8 cellular contexts compared by ENCODE assay signal in genomic region chr10:124091646-124092269, GRCh38. TPM values are rescaled to one million over a fixed set of nuclear protein-coding genes. Genes with fewer than 3 reads are reported as not detected.
DNase-seq lines count a peak whose midpoint lies in the region; ATAC-seq and TF ChIP-seq lines count a peak whose summit lies in the region.

No MANE protein-coding gene starts in this region.

- H3K4me3 ChIP-seq in SJCRH30: peak overlapping the region; percentile 54
- peak overlapping the region; percentile 36 for H3K4me3 ChIP-seq in fibroblast of pulmonary artery (replicated peaks; ENCODE audit: low read depth, low read length)

- DNase-seq in SJCRH30 (no peak), fibroblast of pulmonary artery (ENCODE audit: low read depth) (no peak), neural crest cell (ENCODE audit: low read depth, low spot score) (peak; percentile 12), UCSD-AML1 (lab: John Stamatoyannopoulos, UW; ENCODE audit: unreplicated experiment) (no peak), GM19238 (ENCODE audit: insufficient read length, low spot score) (no peak), NCI-H1105 (lab: John Stamatoyannopoulos, UW) (no peak)

- H3K4me1 Mint-ChIP-seq in neural crest cell: peaks cover 9% of the 10 kb centered on the region

- no peak for TF ChIP-seq CTCF in fibroblast of pulmonary artery (IDR thresholded peaks at IDR 0.05; ENCODE audit: low read length, missing control alignments)
- TF ChIP-seq CTCF in neural crest cell (conservative IDR thresholded peaks at IDR 0.05): no peak

- H3K27ac Mint-ChIP-seq in neural crest cell (ENCODE audit: unreplicated experiment): no peak overlapping the region

- no peaks in the 10 kb centered on the region for H3K9me3 Mint-ChIP-seq in neural crest cell

- peaks cover 24% of the 10 kb centered on the region for H3K27me3 ChIP-seq in SJCRH30

- peak overlapping the region; percentile 52 for H3K9ac ChIP-seq in ES-I3 (ENCODE audit: low read depth, low read length)

- H3K4me1 ChIP-seq in ES-I3 (ENCODE audit: insufficient read depth, low read length) (no peaks in the 10 kb centered on the region; the same call in 1 of the 2 replicates), SJCRH30 (no peaks in the 10 kb centered on the region)

- peaks cover 88% of the 10 kb centered on the region for H3K27me3 Mint-ChIP-seq in neural crest cell (ENCODE audit: low read depth)

- no peak overlapping the region for H3K27ac ChIP-seq in SJCRH30

- ATAC-seq in HG02610 (IDR thresholded peaks at IDR 0.05; ENCODE audit: unreplicated experiment): no peak

- H3K36me3 Mint-ChIP-seq in neural crest cell (ENCODE audit: low read depth): no peaks in the 10 kb centered on the region

- no peaks in the 10 kb centered on the region for H3K9me3 ChIP-seq in ES-I3 (ENCODE audit: control insufficient read depth, insufficient read depth, low read length)
- H3K9me3 ChIP-seq in SJCRH30 (replicated peaks): no peaks in the 10 kb centered on the region

- peak overlapping the region; percentile 85 for H3K4me3 Mint-ChIP-seq in neural crest cell

- H3K36me3 ChIP-seq in ES-I3 (ENCODE audit: insufficient read depth, low read length): no peaks in the 10 kb centered on the region
- no peaks in the 10 kb centered on the region for H3K36me3 ChIP-seq in SJCRH30

RNA-seq across cellular contexts. Expression of gene CHST15, which starts 1.6 kb away (rescaled TPM):
- total RNA-seq in SJCRH30 (2014; rRNA removed; shearing (Covaris generic)): 2.2 and 2.8 TPM in 2 replicates
- 1.3 and 1.5 TPM in 2 replicates for total RNA-seq in neural crest cell
